1 cellular context compared by ENCODE assay signal in genomic region chr3:14429689-14430452, GRCh38.
TF ChIP-seq lines count a peak whose summit lies in the region.

No MANE protein-coding gene starts in this region.

TF ChIP-seq in GM23338, 12 proteins besides CTCF, POLR2A, EP300 and RAD21 (continued from another document):
- no peak for TF ChIP-seq REST (IDR thresholded peaks at IDR 0.05; ENCODE audit: unreplicated experiment)
- no peak for TF ChIP-seq STAT1 (IDR thresholded peaks at IDR 0.05; ENCODE audit: unreplicated experiment)
- TF ChIP-seq ZNF462 (CRISPR knock-in tag; IDR thresholded peaks at IDR 0.05): no peak
- TF ChIP-seq ZNF114 (CRISPR knock-in tag; IDR thresholded peaks at IDR 0.05): no peak
